Comparison of ENCODE assay signal across 12 cellular contexts in the genomic region with DNA sequence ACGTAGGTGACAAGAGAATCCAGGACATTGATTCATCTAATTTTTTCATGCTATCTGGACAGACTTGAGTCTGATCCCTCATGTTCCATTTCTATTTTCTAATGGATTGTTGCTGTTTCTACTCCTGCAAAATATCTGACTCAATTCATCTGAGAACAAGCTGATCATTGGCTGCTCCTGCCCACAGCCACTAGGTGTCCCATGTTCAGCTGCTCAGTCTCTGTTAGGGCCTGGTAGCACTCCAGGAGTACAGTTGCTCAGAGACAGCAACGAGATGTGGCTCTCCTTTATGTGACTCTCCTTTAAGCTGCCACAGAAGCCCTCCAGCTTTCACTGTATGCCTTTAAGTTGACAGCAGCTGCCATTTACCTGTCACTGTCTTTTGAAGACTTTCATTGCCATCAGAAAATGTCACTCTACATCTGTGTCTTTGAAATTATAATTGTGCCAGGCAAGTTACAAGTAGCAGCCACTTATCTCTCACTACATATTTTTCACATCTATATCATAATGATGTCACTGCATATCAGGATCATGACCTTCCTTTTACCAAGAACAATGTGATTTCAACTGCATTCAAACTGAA.
A peak's percentile ranks its signal among the peaks of the same experiment; 100 is the strongest.
DNase-seq lines count a peak whose midpoint lies in the region; ATAC-seq and TF ChIP-seq lines count a peak whose summit lies in the region.
"Had no signal": no experiment of that assay in that cellular context is flagged by ENCODE, and none has a peak within 500 bp of the region (broad histone marks: within the 10 kb centered on the region; RNA-seq: fewer than 3 reads in every experiment).

No MANE protein-coding gene starts in this region.

- intact Hi-C loops in MCF 10A (cut with micrococcal nuclease) (no loop called here), breast epithelium (cut with DNase I; ENCODE audit: low total_unique reads) (no loop called here)

- no peaks in the 10 kb centered on the region for H3K9me3 Mint-ChIP-seq in MCF 10A (ENCODE audit: unreplicated experiment)

- no peaks in the 10 kb centered on the region for H3K27me3 ChIP-seq in breast epithelium

- peak; percentile 26 for DNase-seq in MCF 10A (ENCODE audit: unreplicated experiment)
- DNase-seq in breast epithelium (ENCODE audit: low spot score in 2 of 2) = no peak
- peak; percentile 9 for DNase-seq in RPMI8226
- peak; percentile 3 for DNase-seq in fibroblast of villous mesenchyme (ENCODE audit: low read depth)
- DNase-seq in NCI-H1048 (lab: John Stamatoyannopoulos, UW) = no peak
- DNase-seq in NCI-H2196 (lab: John Stamatoyannopoulos, UW; ENCODE audit: unreplicated experiment) = no peak
- no peak for DNase-seq in activated T-cell treated with anti-CD3 and anti-CD28 coated beads for 4 hours
- DNase-seq: CD4-positive, CD25-positive, alpha-beta regulatory T cell; effector memory CD4-positive, alpha-beta T cell; nucleus accumbens had no signal

- POLR2A ChIA-PET in MCF 10A (lab: Yijun Ruan, JAX) = no interaction called here

- H3K4me3 ChIP-seq in breast epithelium = no peak overlapping the region
- no peak overlapping the region for H3K4me3 ChIP-seq in fibroblast of villous mesenchyme (ENCODE audit: low read depth, low read length)

- no peak for TF ChIP-seq POLR2A in breast epithelium (IDR thresholded peaks at IDR 0.05)

- H3K4me1 ChIP-seq in breast epithelium = no peaks in the 10 kb centered on the region

- TF ChIP-seq CTCF in MCF 10A (IDR thresholded peaks at IDR 0.05; ENCODE audit: unreplicated experiment) (no peak), breast epithelium (IDR thresholded peaks at IDR 0.05) (peak in 1 of 3 donors; percentile 17), fibroblast of villous mesenchyme (IDR thresholded peaks at IDR 0.05; ENCODE audit: insufficient read depth, low read depth, low read length) (peak; percentile 55)

- CTCF ChIA-PET in MCF 10A (lab: Yijun Ruan, JAX) = interaction anchor here (0.9 to 1.1 kb wide), 2 partner anchors 11 to 64 kb away, joined by 3 read pairs; no protein-coding TSS in a partner anchor

- no peaks in the 10 kb centered on the region for H3K36me3 Mint-ChIP-seq in MCF 10A (ENCODE audit: insufficient read depth, unreplicated experiment)
- H3K36me3 Mint-ChIP-seq: CD4-positive, CD25-positive, alpha-beta regulatory T cell had no signal

- H3K36me3 ChIP-seq in breast epithelium = no peaks in the 10 kb centered on the region

- H3K4me1 Mint-ChIP-seq in MCF 10A (ENCODE audit: insufficient read depth, unreplicated experiment) = no peaks in the 10 kb centered on the region
- H3K4me1 Mint-ChIP-seq: CD4-positive, CD25-positive, alpha-beta regulatory T cell had no signal

- no peak for ATAC-seq in GM21515 (IDR thresholded peaks at IDR 0.05; ENCODE audit: unreplicated experiment)

- H3K9me3 ChIP-seq in breast epithelium = no peaks in the 10 kb centered on the region

- H3K27me3 Mint-ChIP-seq in MCF 10A (ENCODE audit: insufficient read depth, unreplicated experiment) = no peaks in the 10 kb centered on the region
- H3K27me3 Mint-ChIP-seq: CD4-positive, CD25-positive, alpha-beta regulatory T cell; stimulated activated naive CD8-positive, alpha-beta T cell treated with anti-CD3 and anti-CD28 coated beads, Interleukin-15, Interleukin-2, amounts not matched to agents 100 ng/mL and 50 ng/mL, for 24 hours had no signal

- no TSS peak for BruUV-seq in MCF 10A (replicated peaks; lab: Mats Ljungman, UMichigan)

- no peak overlapping the region for H3K27ac Mint-ChIP-seq in MCF 10A (ENCODE audit: low read depth, unreplicated experiment)
- H3K27ac Mint-ChIP-seq: CD4-positive, CD25-positive, alpha-beta regulatory T cell; stimulated activated naive CD8-positive, alpha-beta T cell treated with anti-CD3 and anti-CD28 coated beads, Interleukin-15, Interleukin-2, amounts not matched to agents 100 ng/mL and 50 ng/mL, for 24 hours had no signal

- no peak overlapping the region for H3K27ac ChIP-seq in breast epithelium

- H3K4me3 Mint-ChIP-seq in MCF 10A (ENCODE audit: unreplicated experiment) = no peak overlapping the region
- H3K4me3 Mint-ChIP-seq: CD4-positive, CD25-positive, alpha-beta regulatory T cell; stimulated activated naive CD8-positive, alpha-beta T cell treated with anti-CD3 and anti-CD28 coated beads, Interleukin-15, Interleukin-2, amounts not matched to agents 100 ng/mL and 50 ng/mL, for 24 hours had no signal

Comparison
In these comparisons a context has a peak if more than half of its experiments do, and no peak if none do; other contexts are left out.
1. DNase-seq: peak in MCF 10A (single experiment), RPMI8226 (single experiment) and fibroblast of villous mesenchyme (single experiment); none in breast epithelium (0 of 2), NCI-H1048 (single experiment), NCI-H2196 (single experiment) and activated T-cell treated with anti-CD3 and anti-CD28 coated beads for 4 hours (single experiment).